Comparison of ENCODE assay signal across 8 cellular contexts in the genomic region with DNA sequence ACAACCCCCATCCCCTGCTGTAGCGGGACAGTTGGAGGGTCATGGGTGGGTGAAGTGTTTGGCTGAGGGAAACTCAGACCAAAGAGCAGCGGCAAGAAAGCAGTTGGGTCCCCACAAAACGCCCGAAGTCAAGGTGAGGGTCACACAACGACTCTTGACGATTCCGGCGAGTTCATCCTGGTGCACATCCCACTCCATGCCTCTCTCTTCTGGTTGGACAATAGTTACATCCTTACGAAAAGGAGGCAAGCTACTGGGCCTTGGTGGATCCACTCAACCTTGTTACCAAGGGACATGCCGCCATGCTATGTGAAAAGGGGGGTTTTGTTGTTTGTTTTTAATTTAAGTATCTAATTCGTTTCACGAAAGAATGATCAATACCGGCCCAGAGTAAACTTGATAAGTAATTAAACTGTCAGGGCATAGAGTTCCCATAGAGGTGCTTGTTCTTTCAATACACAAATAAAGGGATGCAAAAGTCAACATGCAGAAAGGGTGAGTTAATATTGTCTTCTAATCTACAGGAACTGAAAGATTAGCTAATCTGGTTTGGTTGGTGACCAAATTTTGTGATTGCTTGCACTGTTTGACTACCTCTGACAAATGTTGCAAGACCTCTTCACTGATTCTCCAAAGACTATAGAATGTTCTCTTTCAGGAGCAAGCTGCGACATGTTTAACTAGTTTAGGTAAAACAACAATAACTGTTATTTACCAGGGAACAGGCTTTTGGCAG. TPM values are rescaled to one million over a fixed set of nuclear protein-coding genes. Genes with fewer than 3 reads are reported as not detected.
DNase-seq lines count a peak whose midpoint lies in the region; TF ChIP-seq lines count a peak whose summit lies in the region.

No MANE protein-coding gene starts in this region.

- peak overlapping the region; percentile 91 for H3K9ac ChIP-seq in HUES6 (ENCODE audit: low read length)

- H3K27me3 ChIP-seq in HUES6 (ENCODE audit: control insufficient read depth, insufficient read depth, low read length) (no peaks in the 10 kb centered on the region), WERI-Rb-1 (ENCODE audit: insufficient read depth, low read depth, severe bottlenecking) (no peaks in the 10 kb centered on the region)

- peaks cover 35% of the 10 kb centered on the region for H3K36me3 Mint-ChIP-seq in neural crest cell (ENCODE audit: low read depth)

- H3K27ac ChIP-seq in HUES6 (ENCODE audit: low read depth, low read length): peak overlapping the region; percentile 91
- peak overlapping the region; percentile 95 for H3K27ac ChIP-seq in WERI-Rb-1

- H3K9me3 ChIP-seq in HUES6 (ENCODE audit: control insufficient read depth, insufficient read depth, low read depth, low read length) (peaks cover 7% of the 10 kb centered on the region), WERI-Rb-1 (ENCODE audit: severe bottlenecking) (no peaks in the 10 kb centered on the region)

- peaks cover 14% of the 10 kb centered on the region; the same call in 1 of the 2 replicates for H3K4me1 ChIP-seq in HUES6 (ENCODE audit: control insufficient read depth, insufficient read depth, low read length)

- H3K4me3 Mint-ChIP-seq in neural crest cell: peak overlapping the region; percentile 99

- no peaks in the 10 kb centered on the region for H3K27me3 Mint-ChIP-seq in neural crest cell (ENCODE audit: low read depth)

- H3K4me3 ChIP-seq in HUES6 (ENCODE audit: low read depth, low read length) (peak overlapping the region; percentile 97), WERI-Rb-1 (ENCODE audit: low read depth, low read length) (peak overlapping the region; percentile 99)

- peaks cover 49% of the 10 kb centered on the region for H3K4me1 Mint-ChIP-seq in neural crest cell

- TF ChIP-seq CTCF in WERI-Rb-1 (IDR thresholded peaks at IDR 0.05; ENCODE audit: low read depth, low read length): no peak
- TF ChIP-seq CTCF in neural crest cell (conservative IDR thresholded peaks at IDR 0.05): no peak

- DNase-seq in DMS79 treated with DMSO at 0.1 percent for 48 hours (lab: John Stamatoyannopoulos, UW) (peak; percentile 22), WERI-Rb-1 (peak; percentile 26), fibroblast of peridontal ligament (ENCODE audit: extremely low read depth) (peak; percentile 42), neural crest cell (ENCODE audit: low read depth, low spot score) (no peak), DMS114 treated with DMSO at 0.1 percent for 48 hours (lab: John Stamatoyannopoulos, UW; ENCODE audit: unreplicated experiment) (no peak), mucosa of gallbladder (ENCODE audit: low spot score) (no peak)
- no peak for DNase-seq in activated CD8-positive, alpha-beta memory T cell treated with anti-CD3 and anti-CD28 coated beads, Interleukin-2, amount 50 U/mL, for 4 hours

- H3K36me3 ChIP-seq in HUES6 (ENCODE audit: control insufficient read depth, insufficient read depth, low read length) (peaks cover 35% of the 10 kb centered on the region), WERI-Rb-1 (peaks cover 32% of the 10 kb centered on the region)

- H3K9me3 Mint-ChIP-seq in neural crest cell: no peaks in the 10 kb centered on the region

- peak overlapping the region; percentile 95 for H3K27ac Mint-ChIP-seq in neural crest cell (ENCODE audit: unreplicated experiment)

RNA-seq across cellular contexts. Expression of a gene that starts 0.7 kb away (rescaled TPM):
- total RNA-seq in neural crest cell (54.7 and 64.1 TPM in 2 replicates), mucosa of gallbladder (60.6 TPM)

Comparison
In these comparisons a context has a peak if more than half of its experiments do, and no peak if none do; other contexts are left out.
1. DNase-seq: peak in DMS79 treated with DMSO at 0.1 percent for 48 hours (single experiment), WERI-Rb-1 (single experiment) and fibroblast of peridontal ligament (single experiment); none in neural crest cell (single experiment), DMS114 treated with DMSO at 0.1 percent for 48 hours (single experiment), activated CD8-positive, alpha-beta memory T cell treated with anti-CD3 and anti-CD28 coated beads, Interleukin-2, amount 50 U/mL, for 4 hours (single experiment) and mucosa of gallbladder (single experiment).